28 cellular contexts compared by ENCODE assay signal in genomic region chr16:30899794-30900193, GRCh38.
"Had no signal": no experiment of that assay in that cellular context is flagged by ENCODE, and none has a peak within 500 bp of the region (broad histone marks: within the 10 kb centered on the region; RNA-seq: fewer than 3 reads in every experiment).

No MANE protein-coding gene starts in this region.

- H3K36me3 Mint-ChIP-seq: memory B cell had no signal

- H3K27me3 ChIP-seq: esophagus muscularis mucosa, foreskin keratinocyte, gastroesophageal sphincter, heart left ventricle, hepatocyte, right atrium auricular region, spleen, tibial nerve, upper lobe of left lung had no signal

- H3K27me3 Mint-ChIP-seq: memory B cell; naive B cell; natural killer cell treated with Interleukin-12 subunit alpha and Interleukin-12 subunit beta and Interleukin-15 and Interleukin-18, amount 100 ng/mL, for 72 hours; stimulated activated naive B cell treated with anti-CD40 and anti-IgM and Interleukin-4, amounts not matched to agents 10 μg/mL and 1 μg/mL and 100 μg/mL, for 72 hours; stimulated activated naive CD8-positive, alpha-beta T cell treated with anti-CD3 and anti-CD28 coated beads, Interleukin-15, Interleukin-2, amounts not matched to agents 100 ng/mL and 50 ng/mL, for 24 hours had no signal

- H3K4me3 Mint-ChIP-seq: memory B cell; natural killer cell treated with Interleukin-12 subunit alpha and Interleukin-12 subunit beta and Interleukin-15 and Interleukin-18, amount 100 ng/mL, for 72 hours; stimulated activated naive B cell treated with anti-CD40 and anti-IgM and Interleukin-4, amounts not matched to agents 10 μg/mL and 1 μg/mL and 100 μg/mL, for 72 hours; stimulated activated naive CD8-positive, alpha-beta T cell treated with anti-CD3 and anti-CD28 coated beads, Interleukin-15, Interleukin-2, amounts not matched to agents 100 ng/mL and 50 ng/mL, for 24 hours had no signal

- DNase-seq: dermis blood vessel endothelial cell; effector memory CD4-positive, alpha-beta T cell; foreskin keratinocyte; heart left ventricle; kidney; mucosa of descending colon; naive B cell; nucleus accumbens; spleen; stimulated activated CD4-positive, alpha-beta T cell treated with anti-CD3 and anti-CD28 coated beads, Interleukin-2, amount 100 ng/mL, for 48 hours; stimulated activated naive B cell treated with anti-CD40 and anti-IgM and Interleukin-4, amounts not matched to agents 10 μg/mL and 1 μg/mL and 100 μg/mL, for 72 hours; upper lobe of left lung had no signal

- H3K4me2 ChIP-seq: hepatocyte had no signal

- H3K36me3 ChIP-seq: heart left ventricle, prostate gland, right atrium auricular region, spleen, thoracic aorta, tibial nerve, upper lobe of left lung had no signal

- ATAC-seq: foreskin keratinocyte; gastroesophageal sphincter; heart left ventricle; left lobe of liver; mucosa of descending colon; natural killer cell treated with Interleukin-12 subunit alpha and Interleukin-12 subunit beta and Interleukin-15 and Interleukin-18, amount 100 ng/mL, for 72 hours; stimulated activated naive B cell treated with anti-CD40 and anti-IgM and Interleukin-4, amounts not matched to agents 10 μg/mL and 1 μg/mL and 100 μg/mL, for 72 hours had no signal

- H3K27ac ChIP-seq: coronary artery, esophagus muscularis mucosa, foreskin keratinocyte, gastroesophageal sphincter, heart left ventricle, hepatocyte, prostate gland, right atrium auricular region, skin epidermis, spleen, thoracic aorta, tibial nerve, upper lobe of left lung had no signal

- FAIRE-seq: endothelial cell of umbilical vein, kidney, urothelium cell line had no signal

- H3K79me2 ChIP-seq: hepatocyte had no signal

- H3K27ac Mint-ChIP-seq: memory B cell; stimulated activated naive B cell treated with anti-CD40 and anti-IgM and Interleukin-4, amounts not matched to agents 10 μg/mL and 1 μg/mL and 100 μg/mL, for 72 hours; stimulated activated naive CD8-positive, alpha-beta T cell treated with anti-CD3 and anti-CD28 coated beads, Interleukin-15, Interleukin-2, amounts not matched to agents 100 ng/mL and 50 ng/mL, for 24 hours had no signal

- H3K9me3 ChIP-seq: esophagus muscularis mucosa, gastroesophageal sphincter, heart left ventricle, mucosa of descending colon, prostate gland, right atrium auricular region, thoracic aorta, tibial nerve, upper lobe of left lung had no signal

- H2AFZ ChIP-seq: hepatocyte had no signal

- H3K4me3 ChIP-seq: coronary artery, esophagus muscularis mucosa, gastroesophageal sphincter, heart left ventricle, hepatocyte, lung, mucosa of descending colon, prostate gland, right atrium auricular region, skin epidermis, spleen, thoracic aorta, tibial nerve, upper lobe of left lung had no signal
